In genomic region chr20:3452690-3453089, GRCh38 we compare ENCODE assay signal across 25 cellular contexts. TPM values are rescaled to one million over a fixed set of nuclear protein-coding genes. Genes with fewer than 3 reads are reported as not detected.
DNase-seq lines count a peak whose midpoint lies in the region; ATAC-seq, FAIRE-seq and TF ChIP-seq lines count a peak whose summit lies in the region.
"Had no signal": no experiment of that assay in that cellular context is flagged by ENCODE, and none has a peak within 500 bp of the region (broad histone marks: within the 10 kb centered on the region; RNA-seq: fewer than 3 reads in every experiment).

No MANE protein-coding gene starts in this region.

- no peak for TF ChIP-seq RAD21 in HepG2 (CRISPR knock-in tag; IDR thresholded peaks at IDR 0.05)

- in situ Hi-C loops in mammary epithelial cell (cut with MboI; ENCODE audit: low sequenced_read_pairs in 2 of 2) = no loop called here
- in situ Hi-C loops in HepG2 (cut with HindIII; ENCODE audit: extremely low pct_ligation_motif_present, low pct_unique_long_range_greater_than_20kb) = no loop called here

- H3K4me1 Mint-ChIP-seq in stimulated activated naive B cell treated with anti-CD40 and anti-IgM and Interleukin-4, amounts not matched to agents 10 μg/mL and 1 μg/mL and 100 μg/mL, for 72 hours = peaks cover 0 to 3% of the 10 kb centered on the region in 2 donors
- H3K4me1 Mint-ChIP-seq: activated B cell treated with CpG ODN at 0.5 μM for 24 hours; activated naive CD4-positive, alpha-beta T cell treated with anti-CD3 and anti-CD28 coated beads, Interleukin-2, amount 10 ng/mL, durations not matched to agents 7 days and 5 days; CD4-positive, CD25-positive, alpha-beta regulatory T cell had no signal

- ATAC-seq in stimulated activated naive B cell treated with anti-CD40 and anti-IgM and Interleukin-4, amounts not matched to agents 10 μg/mL and 1 μg/mL and 100 μg/mL, for 72 hours (replicated peaks) = peak; percentile 70 to 90
- ATAC-seq in HepG2 = no peak; the same call in 2 of the 3 replicates
- ATAC-seq: naive thymus-derived CD8-positive, alpha-beta T cell; psoas muscle had no signal

- H2AFZ ChIP-seq in mammary epithelial cell (ENCODE audit: low read depth, low read length) (no peak overlapping the region), HepG2 (ENCODE audit: low read length) (no peak overlapping the region)

- no peak overlapping the region for H3K27ac Mint-ChIP-seq in stimulated activated naive B cell treated with anti-CD40 and anti-IgM and Interleukin-4, amounts not matched to agents 10 μg/mL and 1 μg/mL and 100 μg/mL, for 72 hours
- H3K27ac Mint-ChIP-seq: activated B cell treated with CpG ODN at 0.5 μM for 24 hours; activated naive CD4-positive, alpha-beta T cell treated with anti-CD3 and anti-CD28 coated beads, Interleukin-2, amount 10 ng/mL, durations not matched to agents 7 days and 5 days; activated T-helper 1 cell treated with anti-CD3 and anti-CD28 coated beads, Interleukin-12 subunit alpha, Interleukin-12 subunit beta, Interleukin-2, Interleukin-4 antibody, amounts not matched to agents 30 ng/mL and 10 ng/mL and 1 ng/mL, durations not matched to agents 14 hours and 24 hours and 36 hours; CD4-positive, CD25-positive, alpha-beta regulatory T cell; naive thymus-derived CD8-positive, alpha-beta T cell; stimulated activated naive CD8-positive, alpha-beta T cell treated with anti-CD3 and anti-CD28 coated beads, Interleukin-15, Interleukin-2, amounts not matched to agents 100 ng/mL and 50 ng/mL, for 24 hours had no signal

- no peak overlapping the region for H3K4me2 ChIP-seq in mammary epithelial cell (ENCODE audit: insufficient read depth, low read depth, low read length)
- no peak overlapping the region for H3K4me2 ChIP-seq in HepG2 (ENCODE audit: low read depth, low read length)

- H3K79me2 ChIP-seq in mammary epithelial cell (ENCODE audit: insufficient read depth, low read length) = no peaks in the 10 kb centered on the region
- no peaks in the 10 kb centered on the region for H3K79me2 ChIP-seq in HepG2 (ENCODE audit: insufficient read depth, low read length)

- no peaks in the 10 kb centered on the region for H3K36me3 Mint-ChIP-seq in stimulated activated naive B cell treated with anti-CD40 and anti-IgM and Interleukin-4, amounts not matched to agents 10 μg/mL and 1 μg/mL and 100 μg/mL, for 72 hours
- H3K36me3 Mint-ChIP-seq: activated naive CD4-positive, alpha-beta T cell treated with anti-CD3 and anti-CD28 coated beads, Interleukin-2, amount 10 ng/mL, durations not matched to agents 7 days and 5 days; CD4-positive, CD25-positive, alpha-beta regulatory T cell; naive thymus-derived CD8-positive, alpha-beta T cell had no signal

- CTCF ChIA-PET in mammary epithelial cell (lab: Charles Lee; ENCODE audit: low non-redundant PET) = no interaction called here
- CTCF ChIA-PET in HepG2 (lab: Yijun Ruan, JAX; ENCODE audit: low intra/inter-chr PET ratio, low total read pairs) = no interaction called here

- H3K36me3 ChIP-seq in mammary epithelial cell (ENCODE audit: insufficient read depth, low read length) (no peaks in the 10 kb centered on the region), HepG2 (replicated peaks in 1 of 2; ENCODE audit: control insufficient read depth in 1 of 2, insufficient read depth in 2 of 2, low read length in 2 of 2) (no peaks in the 10 kb centered on the region)
- H3K36me3 ChIP-seq: brain microvascular endothelial cell, HAP-1, left ventricle myocardium inferior, thoracic aorta had no signal

- dilution Hi-C loops in mammary epithelial cell (cut with HindIII; ENCODE audit: low sequenced_read_pairs) = loop anchor here (5.0 kb wide), 1 partner anchor 80 kb away; no protein-coding TSS in a partner anchor

- POLR2A ChIA-PET in HepG2 (lab: Yijun Ruan, JAX) = interaction anchor here (1.1 kb wide), 1 partner anchor 18 kb away, joined by 5 read pairs; the partner anchor contains the start of gene ATRN

- peak; percentile 17 to 30 for DNase-seq in NOMO-1 (lab: John Stamatoyannopoulos, UW; ENCODE audit: unreplicated experiment in 2 of 2)
- no peak for DNase-seq in NOMO-1 treated with dmso at 0.1 percent for 144 hours (lab: John Stamatoyannopoulos, UW; ENCODE audit: unreplicated experiment)
- peak; percentile 57 for DNase-seq in NOMO-1 treated with DMSO at 0.1 percent for 48 hours (lab: John Stamatoyannopoulos, UW; ENCODE audit: unreplicated experiment)
- DNase-seq in mammary epithelial cell = peak; percentile 39
- no peak for DNase-seq in stimulated activated naive B cell treated with anti-CD40 and anti-IgM and Interleukin-4, amounts not matched to agents 10 μg/mL and 1 μg/mL and 100 μg/mL, for 72 hours
- DNase-seq in HuH-7.5 (ENCODE audit: low spot score) = no peak
- no peak for DNase-seq in HCEC 1CT
- no peak for DNase-seq in HepG2 (ENCODE audit: low spot score)
- DNase-seq: activated B cell treated with CpG ODN at 0.5 μM for 24 hours; activated naive CD4-positive, alpha-beta T cell treated with anti-CD3 and anti-CD28 coated beads, Interleukin-2, amount 10 ng/mL, durations not matched to agents 7 days and 5 days; brain microvascular endothelial cell; CD4-positive, CD25-positive, alpha-beta regulatory T cell; EL; left ventricle myocardium inferior; naive thymus-derived CD8-positive, alpha-beta T cell; NCI-H1417 treated with DMSO at 0.1 percent for 48 hours; NCI-H446 treated with DMSO at 0.1 percent for 48 hours; occipital lobe; psoas muscle; SHP77 treated with DMSO at 0.1 percent for 48 hours had no signal

- TF ChIP-seq EP300 in HepG2 (IDR thresholded peaks at IDR 0.05; ENCODE audit: low read depth in 2 of 2, low read length in 2 of 2) = no peak
- TF ChIP-seq EP300 in HepG2 (CRISPR knock-in tag; IDR thresholded peaks at IDR 0.05; ENCODE audit: borderline replicate concordance) = no peak

- 70% methylated on average over 4 of the region's 4 CpGs for WGBS in mammary epithelial cell (ENCODE audit: low coverage, missing lambda C conversion rate)
- WGBS in HepG2 (ENCODE audit: low lambda C conversion rate) = 18% methylated on average over 4 of the region's 4 CpGs

- H3K9me3 ChIP-seq in mammary epithelial cell (replicated peaks; ENCODE audit: insufficient read depth, low read length) (no peaks in the 10 kb centered on the region), HepG2 (ENCODE audit: low read length) (no peaks in the 10 kb centered on the region)
- H3K9me3 ChIP-seq: HAP-1, left ventricle myocardium inferior, psoas muscle, thoracic aorta had no signal

- no peak for TF ChIP-seq CTCF in mammary epithelial cell (conservative IDR thresholded peaks at IDR 0.05 in 1 of 2, IDR thresholded peaks at IDR 0.05 in 1 of 2; ENCODE audit: extremely low read depth in 1 of 2, insufficient read depth in 1 of 2, low read depth in 1 of 2, low read length in 2 of 2)
- no peak for TF ChIP-seq CTCF in HepG2 (CRISPR knock-in tag; IDR thresholded peaks at IDR 0.05)

- H3K4me1 ChIP-seq in mammary epithelial cell (ENCODE audit: insufficient read depth, low read length) = no peaks in the 10 kb centered on the region
- no peaks in the 10 kb centered on the region for H3K4me1 ChIP-seq in HepG2 (ENCODE audit: insufficient read depth, low read length)
- H3K4me1 ChIP-seq: HAP-1, left ventricle myocardium inferior, psoas muscle had no signal

- H3K4me3 Mint-ChIP-seq in stimulated activated naive B cell treated with anti-CD40 and anti-IgM and Interleukin-4, amounts not matched to agents 10 μg/mL and 1 μg/mL and 100 μg/mL, for 72 hours = no peak overlapping the region
- H3K4me3 Mint-ChIP-seq: activated B cell treated with CpG ODN at 0.5 μM for 24 hours; activated naive CD4-positive, alpha-beta T cell treated with anti-CD3 and anti-CD28 coated beads, Interleukin-2, amount 10 ng/mL, durations not matched to agents 7 days and 5 days; activated T-helper 1 cell treated with anti-CD3 and anti-CD28 coated beads, Interleukin-12 subunit alpha, Interleukin-12 subunit beta, Interleukin-2, Interleukin-4 antibody, amounts not matched to agents 30 ng/mL and 10 ng/mL and 1 ng/mL, durations not matched to agents 14 hours and 24 hours and 36 hours; CD4-positive, CD25-positive, alpha-beta regulatory T cell; naive thymus-derived CD8-positive, alpha-beta T cell; stimulated activated naive CD8-positive, alpha-beta T cell treated with anti-CD3 and anti-CD28 coated beads, Interleukin-15, Interleukin-2, amounts not matched to agents 100 ng/mL and 50 ng/mL, for 24 hours had no signal

- peaks cover 12 to 22% of the 10 kb centered on the region in 2 donors for H3K27me3 Mint-ChIP-seq in stimulated activated naive B cell treated with anti-CD40 and anti-IgM and Interleukin-4, amounts not matched to agents 10 μg/mL and 1 μg/mL and 100 μg/mL, for 72 hours

- no peak overlapping the region for H3K27ac ChIP-seq in mammary epithelial cell (ENCODE audit: insufficient read depth, low read depth, low read length)
- no peak overlapping the region for H3K27ac ChIP-seq in HepG2 (ENCODE audit: extremely low read length, insufficient read depth, low read length)
- H3K27ac ChIP-seq: 22Rv1, brain microvascular endothelial cell, left ventricle myocardium inferior, psoas muscle, thoracic aorta had no signal

- H3K9me3 Mint-ChIP-seq in stimulated activated naive B cell treated with anti-CD40 and anti-IgM and Interleukin-4, amounts not matched to agents 10 μg/mL and 1 μg/mL and 100 μg/mL, for 72 hours = no peaks in the 10 kb centered on the region
- H3K9me3 Mint-ChIP-seq: activated B cell treated with CpG ODN at 0.5 μM for 24 hours; activated naive CD4-positive, alpha-beta T cell treated with anti-CD3 and anti-CD28 coated beads, Interleukin-2, amount 10 ng/mL, durations not matched to agents 7 days and 5 days; activated T-helper 1 cell treated with anti-CD3 and anti-CD28 coated beads, Interleukin-12 subunit alpha, Interleukin-12 subunit beta, Interleukin-2, Interleukin-4 antibody, amounts not matched to agents 30 ng/mL and 10 ng/mL and 1 ng/mL, durations not matched to agents 14 hours and 24 hours and 36 hours; naive thymus-derived CD8-positive, alpha-beta T cell; stimulated activated naive CD8-positive, alpha-beta T cell treated with anti-CD3 and anti-CD28 coated beads, Interleukin-15, Interleukin-2, amounts not matched to agents 100 ng/mL and 50 ng/mL, for 24 hours had no signal

- no peak for TF ChIP-seq POLR2A in HepG2 (IDR thresholded peaks at IDR 0.05; ENCODE audit: insufficient read depth in 1 of 2, low read depth in 2 of 2, low read length in 2 of 2)

- BruUV-seq in mammary epithelial cell (replicated peaks; lab: Mats Ljungman, UMichigan) = no TSS peak
- no TSS peak for BruUV-seq in HepG2 (replicated peaks; lab: Mats Ljungman, UMichigan)

- H3K27me3 ChIP-seq in mammary epithelial cell (ENCODE audit: insufficient read depth, low read length) (peaks cover 2% of the 10 kb centered on the region), HepG2 (ENCODE audit: control insufficient read depth in 1 of 2, insufficient read depth in 2 of 2, low read length in 2 of 2) (peaks cover 0 to 36% of the 10 kb centered on the region in 2 experiments; a peak in 1 of 5 replicates)
- H3K27me3 ChIP-seq: brain microvascular endothelial cell had no signal

- FAIRE-seq in HepG2 (lab: Jason Lieb, UNC) = no peak

- intact Hi-C loops in mammary epithelial cell (cut with micrococcal nuclease) = no loop called here
- intact Hi-C loops in HepG2 (cut with micrococcal nuclease; ENCODE audit: unreplicated experiment) = no loop called here

- H4K20me1 ChIP-seq in mammary epithelial cell (ENCODE audit: insufficient read depth, low read length) (no peaks in the 10 kb centered on the region), HepG2 (ENCODE audit: insufficient read depth, low read length) (no peaks in the 10 kb centered on the region)

- H3K4me3 ChIP-seq in mammary epithelial cell (replicated peaks in 1 of 3; ENCODE audit: insufficient read depth in 1 of 3, low read depth in 2 of 3, low read length in 3 of 3) (no peak overlapping the region), HepG2 (replicated peaks in 1 of 3; ENCODE audit: insufficient read depth in 1 of 3, low read depth in 2 of 3, low read length in 3 of 3) (no peak overlapping the region)
- H3K4me3 ChIP-seq: HAP-1, left ventricle myocardium inferior, psoas muscle, thoracic aorta had no signal

- no peak overlapping the region for H3K9ac ChIP-seq in mammary epithelial cell (ENCODE audit: insufficient read depth, low read length)
- no peak overlapping the region for H3K9ac ChIP-seq in HepG2 (ENCODE audit: insufficient read depth, low read depth, low read length)

RNA-seq across cellular contexts. Expression of gene ATRN, which starts 18.1 kb away (rescaled TPM):
- total RNA-seq in mammary epithelial cell (100 to 1,000 TPM in 1 of 2 donors, 10 to 100 TPM in 1; 54.2 to 134 TPM), HepG2 (2016; rRNA removed; fragmentation: Illumina TruSeq; extraction: Trizol) (30.8 and 44.2 TPM in 2 replicates)
- polyA plus RNA-seq in mammary epithelial cell (52.3 TPM), HepG2 (2011; rRNA removed) (81.1 and 97.2 TPM in 2 replicates)
- 62.9 TPM for polyA minus RNA-seq in mammary epithelial cell
- 3.7 and 4.2 TPM in 2 replicates for total RNA-seq in HepG2 (2016; cell fraction: cytosol; rRNA removed; fragmentation: Illumina TruSeq; extraction: Trizol; ENCODE audit: low read depth)
- total RNA-seq in HepG2 (2016; cell fraction: insoluble cytoplasmic fraction; rRNA removed; fragmentation: Illumina TruSeq; extraction: Trizol) = 27.2 and 45.7 TPM in 2 replicates
- 9.6 and 11.5 TPM in 2 replicates for total RNA-seq in HepG2 (2016; cell fraction: membrane; rRNA removed; fragmentation: Illumina TruSeq; extraction: Trizol)
- 61.1 and 74.3 TPM in 2 replicates for total RNA-seq in HepG2 (2016; cell fraction: nucleus; rRNA removed; fragmentation: Illumina TruSeq; extraction: Trizol)
- polyA plus RNA-seq in HepG2 (2011; cell fraction: cytosol; rRNA removed) = 56.4 and 83.6 TPM in 2 replicates
- polyA plus RNA-seq in HepG2 (2011; cell fraction: nucleus; rRNA removed) = 56.4 and 62.4 TPM in 2 replicates
- polyA plus RNA-seq in HepG2 (2012) = 69.4 and 78.7 TPM in 2 replicates
- polyA plus RNA-seq in HepG2 (2016; cell fraction: cytosol; fragmentation: Illumina TruSeq; extraction: Trizol; ENCODE audit: low read depth) = 1.8 and 2.0 TPM in 2 replicates
- polyA plus RNA-seq in HepG2 (2016; cell fraction: insoluble cytoplasmic fraction; fragmentation: Illumina TruSeq; extraction: Trizol; ENCODE audit: low read depth) = 14.7 and 16.4 TPM in 2 replicates
- polyA plus RNA-seq in HepG2 (2016; cell fraction: membrane; fragmentation: Illumina TruSeq; extraction: Trizol; ENCODE audit: low read depth) = 4.0 and 4.6 TPM in 2 replicates
- 41.8 and 43.9 TPM in 2 replicates for polyA plus RNA-seq in HepG2 (2016; cell fraction: nucleus; fragmentation: Illumina TruSeq; extraction: Trizol; ENCODE audit: insufficient read depth, low read depth)
- polyA minus RNA-seq in HepG2 (2011; rRNA and poly(A)+ RNA removed; ENCODE audit: low replicate concordance) = 12.4 and 245 TPM in 2 replicates
- polyA minus RNA-seq in HepG2 (2011; cell fraction: cytosol; rRNA and poly(A)+ RNA removed) = 92.1 and 130 TPM in 2 replicates
- 123 and 165 TPM in 2 replicates for polyA minus RNA-seq in HepG2 (2011; cell fraction: nucleus; rRNA and poly(A)+ RNA removed)

RNA-seq across cellular contexts. Expression of gene DNAAF9, which starts 45.2 kb away (rescaled TPM):
- total RNA-seq in mammary epithelial cell = 10 to 100 TPM; 14.1 to 23.7 TPM
- polyA plus RNA-seq in mammary epithelial cell = 7.0 TPM
- 11.9 TPM for polyA minus RNA-seq in mammary epithelial cell
- total RNA-seq in HepG2 (2016; rRNA removed; fragmentation: Illumina TruSeq; extraction: Trizol) = 10.5 and 11.7 TPM in 2 replicates
- total RNA-seq in HepG2 (2016; cell fraction: cytosol; rRNA removed; fragmentation: Illumina TruSeq; extraction: Trizol; ENCODE audit: low read depth) = 3.4 and 3.7 TPM in 2 replicates
- 9.8 and 10.6 TPM in 2 replicates for total RNA-seq in HepG2 (2016; cell fraction: insoluble cytoplasmic fraction; rRNA removed; fragmentation: Illumina TruSeq; extraction: Trizol)
- total RNA-seq in HepG2 (2016; cell fraction: membrane; rRNA removed; fragmentation: Illumina TruSeq; extraction: Trizol) = 4.5 and 5.3 TPM in 2 replicates
- 14.3 and 16.7 TPM in 2 replicates for total RNA-seq in HepG2 (2016; cell fraction: nucleus; rRNA removed; fragmentation: Illumina TruSeq; extraction: Trizol)
- 14.9 and 16.6 TPM in 2 replicates for polyA plus RNA-seq in HepG2 (2011; rRNA removed)
- polyA plus RNA-seq in HepG2 (2011; cell fraction: cytosol; rRNA removed) = 8.5 and 11.1 TPM in 2 replicates
- polyA plus RNA-seq in HepG2 (2011; cell fraction: nucleus; rRNA removed) = 31.2 and 31.3 TPM in 2 replicates
- 12.6 and 13.0 TPM in 2 replicates for polyA plus RNA-seq in HepG2 (2012)
- polyA plus RNA-seq in HepG2 (2016; cell fraction: cytosol; fragmentation: Illumina TruSeq; extraction: Trizol; ENCODE audit: low read depth) = 0.98 and 1.1 TPM in 2 replicates
- 6.4 and 6.6 TPM in 2 replicates for polyA plus RNA-seq in HepG2 (2016; cell fraction: insoluble cytoplasmic fraction; fragmentation: Illumina TruSeq; extraction: Trizol; ENCODE audit: low read depth)
- 1.7 and 1.8 TPM in 2 replicates for polyA plus RNA-seq in HepG2 (2016; cell fraction: membrane; fragmentation: Illumina TruSeq; extraction: Trizol; ENCODE audit: low read depth)
- 20.6 and 23.6 TPM in 2 replicates for polyA plus RNA-seq in HepG2 (2016; cell fraction: nucleus; fragmentation: Illumina TruSeq; extraction: Trizol; ENCODE audit: insufficient read depth, low read depth)
- 0.02 and 24.0 TPM in 2 replicates for polyA minus RNA-seq in HepG2 (2011; rRNA and poly(A)+ RNA removed; ENCODE audit: low replicate concordance)
- polyA minus RNA-seq in HepG2 (2011; cell fraction: cytosol; rRNA and poly(A)+ RNA removed) = 11.3 and 14.0 TPM in 2 replicates
- polyA minus RNA-seq in HepG2 (2011; cell fraction: nucleus; rRNA and poly(A)+ RNA removed) = 30.6 and 35.8 TPM in 2 replicates

Comparison
In these comparisons a context has a peak if more than half of its experiments do, and no peak if none do; other contexts are left out.
1. DNase-seq: peak in NOMO-1 (2 of 2), NOMO-1 treated with DMSO at 0.1 percent for 48 hours (single experiment) and mammary epithelial cell (single experiment); none in NOMO-1 treated with dmso at 0.1 percent for 144 hours (single experiment), stimulated activated naive B cell treated with anti-CD40 and anti-IgM and Interleukin-4, amounts not matched to agents 10 μg/mL and 1 μg/mL and 100 μg/mL, for 72 hours (single experiment), HuH-7.5 (single experiment), HCEC 1CT (single experiment) and HepG2 (single experiment).